Comparison of ENCODE assay signal across 9 cellular contexts in genomic region chr6:38719358-38719757, GRCh38. TPM values are rescaled to one million over a fixed set of nuclear protein-coding genes. Genes with fewer than 3 reads are reported as not detected.
"Had no signal": no experiment of that assay in that cellular context is flagged by ENCODE, and none has a peak within 500 bp of the region (broad histone marks: within the 10 kb centered on the region; RNA-seq: fewer than 3 reads in every experiment).

No MANE protein-coding gene starts in this region.

- FAIRE-seq: HepG2 had no signal

- H3K27ac ChIP-seq: HL-60, KMS-11 had no signal

- DNase-seq: IMR-90, KBM-7, KG1 had no signal

- H3K27ac Mint-ChIP-seq: IgD-negative memory B cell had no signal

- H3K9ac ChIP-seq: KMS-11 had no signal

- H3K4me2 ChIP-seq: KMS-11 had no signal

- H3K4me3 Mint-ChIP-seq: IgD-negative memory B cell had no signal

RNA-seq across cellular contexts. Expression of gene DNAH8, which starts 4.2 kb away (rescaled TPM):
- total RNA-seq: HepG2, HT-29, HT1080, IMR-90 had no signal
- polyA plus RNA-seq: HepG2, IMR-90 had no signal
